ENCODE assay signal across 8 cellular contexts in the genomic region with DNA sequence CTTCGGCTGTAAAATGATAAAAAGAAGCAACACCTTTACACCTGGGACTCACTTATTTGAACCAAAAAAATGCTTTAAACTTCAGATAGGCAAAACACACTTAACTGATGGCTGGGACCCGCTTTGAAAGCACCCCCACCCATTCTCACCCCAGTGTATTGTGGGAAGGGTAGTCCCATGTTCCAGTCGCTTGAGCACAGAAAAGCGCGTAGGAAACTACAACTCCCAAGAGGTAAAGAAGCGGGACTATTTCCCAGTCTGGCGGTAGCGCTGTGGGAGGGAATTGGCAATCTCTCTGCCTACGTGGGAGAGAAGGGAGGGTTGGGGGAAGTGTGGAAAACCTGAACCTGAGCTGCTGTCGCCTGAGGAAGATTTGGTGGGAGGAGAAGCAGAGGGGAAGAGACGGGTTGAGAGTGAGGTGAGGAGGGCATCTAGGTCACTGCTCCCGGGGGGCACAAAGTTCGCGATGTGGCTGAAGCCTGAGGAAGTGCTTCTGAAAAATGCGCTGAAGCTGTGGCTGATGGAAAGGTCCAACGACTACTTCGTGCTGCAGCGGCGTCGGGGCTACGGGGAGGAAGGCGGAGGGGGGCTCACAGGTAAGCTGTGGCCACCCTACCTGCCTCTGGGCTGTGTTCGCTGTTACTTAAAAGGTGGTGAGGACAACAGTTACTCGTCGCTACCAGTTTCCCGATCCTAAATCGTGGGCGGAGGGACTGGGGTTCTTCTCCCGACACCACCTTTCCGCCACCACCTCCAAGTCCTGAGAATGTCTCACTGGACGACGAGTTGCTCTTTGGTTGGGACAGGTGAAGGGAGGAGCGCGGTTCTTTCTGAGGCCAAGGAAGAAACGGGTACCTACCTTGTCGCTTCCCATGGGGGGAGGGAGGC. TPM values are rescaled to one million over a fixed set of nuclear protein-coding genes. Genes with fewer than 3 reads are reported as not detected.
DNase-seq lines count a peak whose midpoint lies in the region; ATAC-seq and TF ChIP-seq lines count a peak whose summit lies in the region.

A gene (plus strand): TSS at position 286 of the 888 bp plus-strand sequence. CDS start 181 bp downstream, at position 467.

- peak; percentile 98 for ATAC-seq in GM21619 (IDR thresholded peaks at IDR 0.05; ENCODE audit: unreplicated experiment)

- CTCF ChIA-PET in MCF 10A (lab: Yijun Ruan, JAX): interaction anchor here (0.6 to 0.7 kb wide), 3 partner anchors 61 to 855 kb away, joined by 3 to 6 read pairs (median 3); no protein-coding TSS in a partner anchor

- intact Hi-C loops in MCF 10A (cut with micrococcal nuclease): loop anchor here (5.0 kb wide), 1 partner anchor 190 kb away; a partner anchor contains a TSS

- peaks cover 78% of the 10 kb centered on the region for H3K27me3 Mint-ChIP-seq in MCF 10A (ENCODE audit: insufficient read depth, unreplicated experiment)

- no peak for TF ChIP-seq CTCF in MCF 10A (IDR thresholded peaks at IDR 0.05; ENCODE audit: unreplicated experiment)

- H3K27ac Mint-ChIP-seq in MCF 10A (ENCODE audit: low read depth, unreplicated experiment): peak within 1 kb of the TSS; percentile 91

- DNase-seq in EH (ENCODE audit: low read depth) (peak; percentile 92), HuH-7 (ENCODE audit: low spot score) (peak; percentile 49), SHP77 (lab: John Stamatoyannopoulos, UW) (peak; percentile 82 to 85), MCF 10A (ENCODE audit: unreplicated experiment) (peak; percentile 94), iPS DF 19.7 (ENCODE audit: low read depth, low spot score) (peak; percentile 82), renal cortical epithelial cell (ENCODE audit: low read depth) (peak; percentile 92), GF-D8 (lab: John Stamatoyannopoulos, UW) (no peak)

- H3K9me3 Mint-ChIP-seq in MCF 10A (ENCODE audit: unreplicated experiment): no peaks in the 10 kb centered on the region

- H3K4me1 Mint-ChIP-seq in MCF 10A (ENCODE audit: insufficient read depth, unreplicated experiment): no peaks in the 10 kb centered on the region

- no peaks in the 10 kb centered on the region for H3K36me3 Mint-ChIP-seq in MCF 10A (ENCODE audit: insufficient read depth, unreplicated experiment)

- peak within 1 kb of the TSS; percentile 100 for H3K4me3 Mint-ChIP-seq in MCF 10A (ENCODE audit: unreplicated experiment)

- POLR2A ChIA-PET in MCF 10A (lab: Yijun Ruan, JAX): interaction anchor here (0.7 to 1.8 kb wide), 7 partner anchors 10 to 1131 kb away, joined by 3 to 6 read pairs (median 4); a partner anchor contains a TSS

- BruUV-seq in MCF 10A (replicated peaks; lab: Mats Ljungman, UMichigan): no TSS peak

RNA-seq across cellular contexts. Expression of the gene that starts here (rescaled TPM):
- 3.3 and 4.7 TPM in 2 replicates for total RNA-seq in MCF 10A (2022)
- 8.3 and 17.1 TPM in 2 replicates for total RNA-seq in renal cortical epithelial cell
